ENCODE assay signal across 8 cellular contexts in genomic region chr19:54168174-54168917, GRCh38. TPM values are rescaled to one million over a fixed set of nuclear protein-coding genes. Genes with fewer than 3 reads are reported as not detected.
DNase-seq lines count a peak whose midpoint lies in the region; ATAC-seq, FAIRE-seq and TF ChIP-seq lines count a peak whose summit lies in the region.

No MANE protein-coding gene starts in this region.

- TF ChIP-seq CTCF in CD8-positive, alpha-beta T cell (IDR thresholded peaks at IDR 0.05): peak; percentile 79
- TF ChIP-seq CTCF in activated B cell treated with CpG ODN at 0.5 μM for 24 hours (IDR thresholded peaks at IDR 0.05) (peak; percentile 71), kidney (IDR thresholded peaks at IDR 0.05; ENCODE audit: borderline replicate concordance, extremely low read depth, insufficient read depth) (peak; percentile 87)

- in situ Hi-C loops in T47D (cut with HindIII; ENCODE audit: low pct_unique_long_range_greater_than_20kb, low sequenced_read_pairs): no loop called here

- H3K36me3 ChIP-seq in CD8-positive, alpha-beta T cell (ENCODE audit: insufficient read depth, low read length): no peaks in the 10 kb centered on the region
- H3K36me3 ChIP-seq in kidney (ENCODE audit: control insufficient read depth in 1 of 2, insufficient read depth in 2 of 2, low read length in 2 of 2): no peaks in the 10 kb centered on the region

- CTCF ChIA-PET in CD8-positive, alpha-beta T cell (lab: Charles Lee): interaction anchor here (0.7 to 4.8 kb wide), 13 partner anchors 10 to 98 kb away, joined by 3 to 33 read pairs (median 3); partner anchors contain the start of gene MBOAT7
- CTCF ChIA-PET in activated B cell treated with CpG ODN at 0.5 μM for 24 hours (lab: Charles Lee): interaction anchor here (1.0 to 2.3 kb wide), 4 partner anchors 9 to 98 kb away, joined by 3 to 13 read pairs (median 4); partner anchors contain the start of genes LENG1, MBOAT7 and TSEN34

- FAIRE-seq in kidney (lab: Jason Lieb, UNC): no peak

- POLR2A ChIA-PET in CD8-positive, alpha-beta T cell (lab: Charles Lee): interaction anchor here (2.0 kb wide), 1 partner anchor 21 kb away, joined by 4 read pairs; the partner anchor contains the start of gene MBOAT7
- POLR2A ChIA-PET in activated B cell treated with CpG ODN at 0.5 μM for 24 hours (lab: Charles Lee): no interaction called here

- no peak overlapping the region for H3K27ac ChIP-seq in CD8-positive, alpha-beta T cell (ENCODE audit: low read depth, low read length)
- no peak overlapping the region for H3K27ac ChIP-seq in kidney (ENCODE audit: low read depth in 2 of 2, low read length in 2 of 2)

- H3K36me3 Mint-ChIP-seq in CD8-positive, alpha-beta T cell: no peaks in the 10 kb centered on the region
- no peaks in the 10 kb centered on the region for H3K36me3 Mint-ChIP-seq in activated B cell treated with CpG ODN at 0.5 μM for 24 hours (ENCODE audit: low read depth)

- H3K4me3 ChIP-seq in CD8-positive, alpha-beta T cell (ENCODE audit: low read depth, low read length): no peak overlapping the region
- no peak overlapping the region for H3K4me3 ChIP-seq in kidney (ENCODE audit: low read length in 2 of 2)

- H3K27ac Mint-ChIP-seq in CD8-positive, alpha-beta T cell: no peak overlapping the region
- no peak overlapping the region for H3K27ac Mint-ChIP-seq in activated B cell treated with CpG ODN at 0.5 μM for 24 hours

- H3K9me3 ChIP-seq in CD8-positive, alpha-beta T cell (ENCODE audit: low read length): no peaks in the 10 kb centered on the region
- H3K9me3 ChIP-seq in kidney (ENCODE audit: control insufficient read depth in 1 of 2, low read length in 2 of 2): no peaks in the 10 kb centered on the region

- no peaks in the 10 kb centered on the region for H3K27me3 Mint-ChIP-seq in CD8-positive, alpha-beta T cell (ENCODE audit: low read depth)
- peaks cover 17% of the 10 kb centered on the region for H3K27me3 Mint-ChIP-seq in activated B cell treated with CpG ODN at 0.5 μM for 24 hours

- H3K4me1 ChIP-seq in CD8-positive, alpha-beta T cell (ENCODE audit: insufficient read depth, low read length): peaks cover 15% of the 10 kb centered on the region
- H3K4me1 ChIP-seq in kidney (ENCODE audit: control insufficient read depth in 1 of 2, insufficient read depth in 1 of 2, low read depth in 1 of 2, low read length in 2 of 2): peaks cover 0 to 3% of the 10 kb centered on the region in 2 donors

- intact Hi-C loops in CD8-positive, alpha-beta T cell (cut with DNase I, micrococcal nuclease): loop anchor here (1.0 to 2.0 kb wide), 4 partner anchors 9 to 98 kb away; partner anchors contain the start of genes LENG1 (in 1 of the 2) and RPS9 (in 1 of the 2)
- intact Hi-C loops in activated B cell treated with CpG ODN at 0.5 μM for 24 hours (cut with micrococcal nuclease) (loop anchor here (1.0 to 10.0 kb wide), 5 partner anchors 63 to 222 kb away; no protein-coding TSS in a partner anchor), kidney (cut with DNase I) (no loop called here)

- H3K9me3 Mint-ChIP-seq in CD8-positive, alpha-beta T cell: no peaks in the 10 kb centered on the region
- no peaks in the 10 kb centered on the region for H3K9me3 Mint-ChIP-seq in activated B cell treated with CpG ODN at 0.5 μM for 24 hours

- no peak overlapping the region for H3K4me3 Mint-ChIP-seq in CD8-positive, alpha-beta T cell
- no peak overlapping the region for H3K4me3 Mint-ChIP-seq in activated B cell treated with CpG ODN at 0.5 μM for 24 hours

- H3K4me1 Mint-ChIP-seq in CD8-positive, alpha-beta T cell (ENCODE audit: low read depth): peaks cover 10% of the 10 kb centered on the region
- H3K4me1 Mint-ChIP-seq in activated B cell treated with CpG ODN at 0.5 μM for 24 hours: peaks cover 24% of the 10 kb centered on the region

- ATAC-seq in CD8-positive, alpha-beta T cell: peak; percentile 94
- ATAC-seq in HG02642 (IDR thresholded peaks at IDR 0.05; ENCODE audit: poor library complexity, unreplicated experiment) (peak; percentile 80), activated B cell treated with CpG ODN at 0.5 μM for 24 hours (ENCODE audit: low read depth) (peak; percentile 89), HG02763 (IDR thresholded peaks at IDR 0.05; ENCODE audit: unreplicated experiment) (no peak)

- no peaks in the 10 kb centered on the region for H3K27me3 ChIP-seq in CD8-positive, alpha-beta T cell (ENCODE audit: insufficient read depth, low read length)

- H3K9ac ChIP-seq in kidney (ENCODE audit: low read length in 2 of 2): no peak overlapping the region

- DNase-seq in CD8-positive, alpha-beta T cell: peak; percentile 79 to 97 (median 90)
- peak; percentile 10 for DNase-seq in NCI-H345 treated with DMSO at 0.1 percent for 48 hours (lab: John Stamatoyannopoulos, UW; ENCODE audit: unreplicated experiment)
- peak; percentile 85 for DNase-seq in activated B cell treated with CpG ODN at 0.5 μM for 24 hours
- peak; percentile 54 to 80 for DNase-seq in T47D (ENCODE audit: low read depth in 1 of 2, low spot score in 1 of 2)
- DNase-seq in kidney: peak; percentile 96
- DNase-seq in stimulated activated CD4-positive, alpha-beta T cell treated with anti-CD3 and anti-CD28 coated beads, Interleukin-1b, Interleukin-23, amount 100 ng/mL, for 48 hours: peak; percentile 89

RNA-seq across cellular contexts. Expression of gene TMC4, which starts 4.6 kb away (rescaled TPM):
- not detected for total RNA-seq in CD8-positive, alpha-beta T cell
- total RNA-seq in activated B cell treated with CpG ODN at 0.5 μM for 24 hours: not detected in 2 replicates
- total RNA-seq in kidney: 98.9 TPM
- polyA plus RNA-seq in kidney (ENCODE audit: insufficient read depth, low read depth, low replicate concordance): 64.6 TPM

RNA-seq across cellular contexts. Expression of gene LENG1, which starts 8.8 kb away (rescaled TPM):
- total RNA-seq in CD8-positive, alpha-beta T cell: 10 to 100 TPM; 15.5 to 15.8 TPM
- total RNA-seq in activated B cell treated with CpG ODN at 0.5 μM for 24 hours (8.3 and 8.4 TPM in 2 replicates), kidney (8.0 TPM)
- polyA plus RNA-seq in kidney (ENCODE audit: insufficient read depth, low read depth, low replicate concordance): 12.2 TPM

RNA-seq across cellular contexts. Expression of gene MBOAT7, which starts 21.0 kb away (rescaled TPM):
- total RNA-seq in CD8-positive, alpha-beta T cell: 10 to 100 TPM; 10.0 to 13.1 TPM
- total RNA-seq in activated B cell treated with CpG ODN at 0.5 μM for 24 hours (15.2 and 21.4 TPM in 2 replicates), kidney (64.4 TPM)
- 41.6 TPM for polyA plus RNA-seq in kidney (ENCODE audit: insufficient read depth, low read depth, low replicate concordance)

RNA-seq across cellular contexts. Expression of gene TSEN34, which starts 22.8 kb away (rescaled TPM):
- 10 to 100 TPM; 13.9 to 14.6 TPM for total RNA-seq in CD8-positive, alpha-beta T cell
- total RNA-seq in activated B cell treated with CpG ODN at 0.5 μM for 24 hours: 15.0 and 19.4 TPM in 2 replicates
- total RNA-seq in kidney: 33.8 TPM
- 51.0 TPM for polyA plus RNA-seq in kidney (ENCODE audit: insufficient read depth, low read depth, low replicate concordance)

RNA-seq across cellular contexts. Expression of gene CNOT3, which starts 30.8 kb away (rescaled TPM):
- total RNA-seq in CD8-positive, alpha-beta T cell: 10 to 100 TPM; 30.8 to 42.3 TPM
- total RNA-seq in activated B cell treated with CpG ODN at 0.5 μM for 24 hours (53.2 and 64.6 TPM in 2 replicates), kidney (38.1 TPM)
- 30.8 TPM for polyA plus RNA-seq in kidney (ENCODE audit: insufficient read depth, low read depth, low replicate concordance)

Comparison
In these comparisons a context has a peak if more than half of its experiments do, and no peak if none do; other contexts are left out.
1. DNase-seq: peak in every context shown above with its lines; median percentile 96 in kidney; 90 in CD8-positive, alpha-beta T cell; 89 in stimulated activated CD4-positive, alpha-beta T cell treated with anti-CD3 and anti-CD28 coated beads, Interleukin-1b, Interleukin-23, amount 100 ng/mL, for 48 hours; 85 in activated B cell treated with CpG ODN at 0.5 μM for 24 hours; 67 in T47D; 10 in NCI-H345 treated with DMSO at 0.1 percent for 48 hours.
2. RNA of gene TMC4, which starts 4.6 kb away (total RNA-seq): 98.9 TPM in kidney (single experiment); not detected in CD8-positive, alpha-beta T cell and not detected in activated B cell treated with CpG ODN at 0.5 μM for 24 hours; every median in the first group is over 10 times any median in the second.
3. Peak in every context shown above with its lines, with median percentiles within 50 percentile points of each other: CTCF ChIP-seq.